Comparison of ENCODE assay signal across 2 cellular contexts in the genomic region with DNA sequence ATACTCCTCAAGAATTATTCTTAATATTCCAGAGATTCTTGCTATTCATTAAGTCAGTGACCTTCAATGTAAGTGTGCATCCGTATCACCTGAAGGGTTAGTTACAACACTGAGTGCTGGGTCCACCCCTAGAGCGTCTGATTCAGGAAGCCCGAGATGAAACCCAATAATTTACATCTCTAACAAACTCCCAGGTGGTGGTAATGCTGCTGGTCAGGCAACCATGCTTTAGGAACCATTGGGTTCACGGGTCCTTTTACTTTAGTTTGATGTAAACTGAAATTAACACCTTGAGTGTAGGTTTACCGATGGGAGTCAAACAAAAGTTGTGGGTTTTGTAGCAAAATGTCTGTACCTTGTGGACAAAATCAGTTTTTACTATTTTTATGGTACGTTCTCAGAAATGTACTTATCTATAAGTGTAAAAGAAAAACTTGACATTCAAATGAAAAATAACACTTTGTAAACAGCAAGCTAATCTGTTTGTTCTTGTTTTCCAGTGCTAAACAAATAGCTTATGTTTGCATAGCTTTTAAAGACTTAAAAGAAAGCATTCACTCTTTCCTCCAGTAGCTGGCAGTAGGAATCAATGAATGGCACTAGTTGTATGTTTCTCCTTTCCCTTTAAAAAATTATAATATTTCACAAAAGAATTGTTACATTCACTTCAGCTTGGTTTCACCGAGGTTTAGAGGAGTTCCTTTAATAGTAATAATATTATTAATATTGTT.
TF ChIP-seq lines count a peak whose summit lies in the region.

No MANE protein-coding gene starts in this region.

TF ChIP-seq in K562, 482 proteins besides CTCF, POLR2A, EP300 and RAD21 (continued from another document):
- TF ChIP-seq SMC3 (conservative IDR thresholded peaks at IDR 0.05; ENCODE audit: insufficient read depth, low read depth, low read length) (peak; percentile 51; the same call in 1 of the 2 replicates), RFX7 (CRISPR knock-in tag; IDR thresholded peaks at IDR 0.05) (no peak)

TF ChIP-seq in liver, 16 proteins besides CTCF, POLR2A, EP300 and RAD21:
- TF ChIP-seq, protein P1, sequence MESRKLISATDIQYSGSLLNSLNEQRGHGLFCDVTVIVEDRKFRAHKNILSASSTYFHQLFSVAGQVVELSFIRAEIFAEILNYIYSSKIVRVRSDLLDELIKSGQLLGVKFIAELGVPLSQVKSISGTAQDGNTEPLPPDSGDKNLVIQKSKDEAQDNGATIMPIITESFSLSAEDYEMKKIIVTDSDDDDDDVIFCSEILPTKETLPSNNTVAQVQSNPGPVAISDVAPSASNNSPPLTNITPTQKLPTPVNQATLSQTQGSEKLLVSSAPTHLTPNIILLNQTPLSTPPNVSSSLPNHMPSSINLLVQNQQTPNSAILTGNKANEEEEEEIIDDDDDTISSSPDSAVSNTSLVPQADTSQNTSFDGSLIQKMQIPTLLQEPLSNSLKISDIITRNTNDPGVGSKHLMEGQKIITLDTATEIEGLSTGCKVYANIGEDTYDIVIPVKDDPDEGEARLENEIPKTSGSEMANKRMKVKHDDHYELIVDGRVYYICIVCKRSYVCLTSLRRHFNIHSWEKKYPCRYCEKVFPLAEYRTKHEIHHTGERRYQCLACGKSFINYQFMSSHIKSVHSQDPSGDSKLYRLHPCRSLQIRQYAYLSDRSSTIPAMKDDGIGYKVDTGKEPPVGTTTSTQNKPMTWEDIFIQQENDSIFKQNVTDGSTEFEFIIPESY (IDR thresholded peaks at IDR 0.05) = no peak
- TF ChIP-seq RXRA (IDR thresholded peaks at IDR 0.05) (no peak), JUND (IDR thresholded peaks at IDR 0.05) (no peak), HNF4A (conservative IDR thresholded peaks at IDR 0.05) (no peak)
- TF ChIP-seq, protein P2, sequence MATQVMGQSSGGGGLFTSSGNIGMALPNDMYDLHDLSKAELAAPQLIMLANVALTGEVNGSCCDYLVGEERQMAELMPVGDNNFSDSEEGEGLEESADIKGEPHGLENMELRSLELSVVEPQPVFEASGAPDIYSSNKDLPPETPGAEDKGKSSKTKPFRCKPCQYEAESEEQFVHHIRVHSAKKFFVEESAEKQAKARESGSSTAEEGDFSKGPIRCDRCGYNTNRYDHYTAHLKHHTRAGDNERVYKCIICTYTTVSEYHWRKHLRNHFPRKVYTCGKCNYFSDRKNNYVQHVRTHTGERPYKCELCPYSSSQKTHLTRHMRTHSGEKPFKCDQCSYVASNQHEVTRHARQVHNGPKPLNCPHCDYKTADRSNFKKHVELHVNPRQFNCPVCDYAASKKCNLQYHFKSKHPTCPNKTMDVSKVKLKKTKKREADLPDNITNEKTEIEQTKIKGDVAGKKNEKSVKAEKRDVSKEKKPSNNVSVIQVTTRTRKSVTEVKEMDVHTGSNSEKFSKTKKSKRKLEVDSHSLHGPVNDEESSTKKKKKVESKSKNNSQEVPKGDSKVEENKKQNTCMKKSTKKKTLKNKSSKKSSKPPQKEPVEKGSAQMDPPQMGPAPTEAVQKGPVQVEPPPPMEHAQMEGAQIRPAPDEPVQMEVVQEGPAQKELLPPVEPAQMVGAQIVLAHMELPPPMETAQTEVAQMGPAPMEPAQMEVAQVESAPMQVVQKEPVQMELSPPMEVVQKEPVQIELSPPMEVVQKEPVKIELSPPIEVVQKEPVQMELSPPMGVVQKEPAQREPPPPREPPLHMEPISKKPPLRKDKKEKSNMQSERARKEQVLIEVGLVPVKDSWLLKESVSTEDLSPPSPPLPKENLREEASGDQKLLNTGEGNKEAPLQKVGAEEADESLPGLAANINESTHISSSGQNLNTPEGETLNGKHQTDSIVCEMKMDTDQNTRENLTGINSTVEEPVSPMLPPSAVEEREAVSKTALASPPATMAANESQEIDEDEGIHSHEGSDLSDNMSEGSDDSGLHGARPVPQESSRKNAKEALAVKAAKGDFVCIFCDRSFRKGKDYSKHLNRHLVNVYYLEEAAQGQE (IDR thresholded peaks at IDR 0.05) = no peak
